Comparison of ENCODE assay signal across 25 cellular contexts in genomic region chr7:101893326-101894085, GRCh38.
A peak's percentile ranks its signal among the peaks of the same experiment; 100 is the strongest.
DNase-seq lines count a peak whose midpoint lies in the region; ATAC-seq and TF ChIP-seq lines count a peak whose summit lies in the region.
"Had no signal": no experiment of that assay in that cellular context is flagged by ENCODE, and none has a peak within 500 bp of the region (broad histone marks: within the 10 kb centered on the region; RNA-seq: fewer than 3 reads in every experiment).

No MANE protein-coding gene starts in this region.

- intact Hi-C loops in CD14-positive monocyte (cut with micrococcal nuclease): loop anchor here in 1 of 2 donors (10.0 kb wide), 1 partner anchor 171 kb away; no protein-coding TSS in a partner anchor
- intact Hi-C loops in OCI-LY7 (cut with micrococcal nuclease; ENCODE audit: unreplicated experiment): no loop called here
- intact Hi-C loops in psoas muscle (cut with DNase I): no loop called here

- peaks cover 100% of the 10 kb centered on the region for H3K79me2 ChIP-seq in OCI-LY7 (ENCODE audit: insufficient read depth, low read depth, low read length)
- peaks cover 97% of the 10 kb centered on the region for H3K79me2 ChIP-seq in hepatocyte

- peaks cover 8 to 28% of the 10 kb centered on the region in 2 donors for H3K36me3 Mint-ChIP-seq in CD14-positive monocyte

- H3K4me3 ChIP-seq in OCI-LY7 (ENCODE audit: low read depth, low read length, poor library complexity, severe bottlenecking) (no peak overlapping the region), hepatocyte (no peak overlapping the region), psoas muscle (no peak overlapping the region)
- H3K4me3 ChIP-seq: K562, PC-9, SJSA1 had no signal

- ATAC-seq in psoas muscle (no peak), GM19328 (IDR thresholded peaks at IDR 0.05; ENCODE audit: unreplicated experiment) (no peak), HG03521 (IDR thresholded peaks at IDR 0.05; ENCODE audit: unreplicated experiment) (no peak)
- ATAC-seq: K562 had no signal

- H3K9me2 ChIP-seq in OCI-LY7 (ENCODE audit: insufficient read depth, low read length) (no peaks in the 10 kb centered on the region), hepatocyte (replicated peaks; ENCODE audit: insufficient read depth) (no peaks in the 10 kb centered on the region)

- CTCF ChIA-PET in OCI-LY7 (lab: Charles Lee; ENCODE audit: unreplicated experiment): interaction anchor here (0.5 kb wide), 1 partner anchor 289 kb away, joined by 3 read pairs; no protein-coding TSS in a partner anchor

- WGBS in hepatocyte (ENCODE audit: low lambda C conversion rate, missing lambda C conversion rate): 88% methylated on average over 13 of the region's 13 CpGs
- 78 to 93% (median 80%) methylated on average over 13 of the region's 13 CpGs for WGBS in psoas muscle, 3 donors

- peaks cover 43% of the 10 kb centered on the region for H3K4me1 Mint-ChIP-seq in CD14-positive monocyte

- H3K4me3 Mint-ChIP-seq in CD14-positive monocyte: no peak overlapping the region

- H3K27ac Mint-ChIP-seq in CD14-positive monocyte: peak overlapping the region in 6 of 7 donors; percentile 70 to 90 (median 80)

- H3K27ac ChIP-seq in OCI-LY7 (ENCODE audit: low read depth, low read length, poor library complexity, severe bottlenecking) (peak overlapping the region; percentile 23), hepatocyte (peak overlapping the region; percentile 16), psoas muscle (peak overlapping the region; percentile 38)
- H3K27ac ChIP-seq: 22Rv1, PC-9, SJSA1 had no signal

- POLR2A ChIA-PET in OCI-LY7 (lab: Charles Lee): interaction anchor here (1.1 kb wide), 1 partner anchor 8 kb away, joined by 4 read pairs; no protein-coding TSS in a partner anchor

- H3K27me3 ChIP-seq in hepatocyte: no peaks in the 10 kb centered on the region
- no peaks in the 10 kb centered on the region for H3K27me3 ChIP-seq in psoas muscle (ENCODE audit: insufficient read depth in 3 of 3, low read length in 2 of 3)
- H3K27me3 ChIP-seq: BE2C, SJSA1 had no signal

- no peaks in the 10 kb centered on the region for H3K9me3 Mint-ChIP-seq in CD14-positive monocyte

- peaks cover 33% of the 10 kb centered on the region; the same call in 1 of the 2 replicates for H4K20me1 ChIP-seq in OCI-LY7 (ENCODE audit: insufficient read depth, low read length)
- peaks cover 73% of the 10 kb centered on the region for H4K20me1 ChIP-seq in hepatocyte (ENCODE audit: insufficient read depth, poor library complexity, severe bottlenecking)

- H3K4me2 ChIP-seq in OCI-LY7 (ENCODE audit: low read length) (0 out of 2 replicates have a peak overlapping the region, but pooled peaks have one; percentile 32), hepatocyte (no peak overlapping the region)
- H3K4me2 ChIP-seq: PC-9 had no signal

- DNase-seq in CD14-positive monocyte (ENCODE audit: low spot score) (no peak), OCI-LY7 (ENCODE audit: low spot score) (no peak), hepatocyte (ENCODE audit: low spot score) (no peak), psoas muscle (no peak), T-helper 9 cell (no peak), GF-D8 (lab: John Stamatoyannopoulos, UW) (no peak)
- DNase-seq: ACHN, BE2C, Calu3, DMS79 treated with DMSO at 0.1 percent for 48 hours, GOT3, HCEC 1CT, MV-4-11, NCI-H1105 treated with DMSO at 0.1 percent for 48 hours, NCI-H2029, NCI-H446, NCI-H524 treated with DMSO at 0.1 percent for 48 hours, NCI-H774, PC-9, Right ventricle myocardium superior had no signal

- no TSS peak for BruUV-seq in OCI-LY7 (replicated peaks; lab: Mats Ljungman, UMichigan)

- TF ChIP-seq CTCF in CD14-positive monocyte (IDR thresholded peaks at IDR 0.05) (no peak), OCI-LY7 (conservative IDR thresholded peaks at IDR 0.05; ENCODE audit: low read length) (no peak), hepatocyte (IDR thresholded peaks at IDR 0.05; ENCODE audit: poor library complexity) (no peak), psoas muscle (IDR thresholded peaks at IDR 0.05) (no peak)

- H3K36me3 ChIP-seq in OCI-LY7 (ENCODE audit: insufficient read depth, low read length) (peaks cover 55% of the 10 kb centered on the region), hepatocyte (replicated peaks; ENCODE audit: insufficient read depth, low read depth) (no peaks in the 10 kb centered on the region), psoas muscle (ENCODE audit: insufficient read depth in 1 of 2, low read depth in 1 of 2) (no peaks in the 10 kb centered on the region)
- H3K36me3 ChIP-seq: BE2C, SJSA1 had no signal

- peaks cover 86% of the 10 kb centered on the region for H3K4me1 ChIP-seq in OCI-LY7 (ENCODE audit: insufficient read depth, low read length, poor library complexity, severe bottlenecking)
- peaks cover 19% of the 10 kb centered on the region for H3K4me1 ChIP-seq in hepatocyte (ENCODE audit: insufficient read depth)
- H3K4me1 ChIP-seq in psoas muscle: peaks cover 59% of the 10 kb centered on the region
- H3K4me1 ChIP-seq: BE2C, SJSA1 had no signal

- no peak overlapping the region for H2AFZ ChIP-seq in OCI-LY7 (ENCODE audit: low read length)
- H2AFZ ChIP-seq in hepatocyte: no peak overlapping the region
- H2AFZ ChIP-seq: PC-9 had no signal

- H3K9me3 ChIP-seq in OCI-LY7 (ENCODE audit: low read length) (no peaks in the 10 kb centered on the region), hepatocyte (ENCODE audit: low read depth) (no peaks in the 10 kb centered on the region), psoas muscle (no peaks in the 10 kb centered on the region)
- H3K9me3 ChIP-seq: BE2C, SJSA1 had no signal

- H3K27me3 Mint-ChIP-seq in CD14-positive monocyte (ENCODE audit: low read depth in 3 of 3): peaks cover 0 to 2% (median 1%) of the 10 kb centered on the region in 3 donors
